9 cellular contexts compared by ENCODE assay signal in genomic region chr7:83947260-83947659, GRCh38.
A peak's percentile ranks its signal among the peaks of the same experiment; 100 is the strongest.
DNase-seq lines count a peak whose midpoint lies in the region; ATAC-seq and TF ChIP-seq lines count a peak whose summit lies in the region.
"Had no signal": no experiment of that assay in that cellular context is flagged by ENCODE, and none has a peak within 500 bp of the region (broad histone marks: within the 10 kb centered on the region; RNA-seq: fewer than 3 reads in every experiment).

No MANE protein-coding gene starts in this region.

- intact Hi-C loops in activated CD4-positive, alpha-beta T cell treated with anti-CD3 and anti-CD28 coated beads, Interleukin-2, amount 10 ng/mL, durations not matched to agents 24 days and 14 days (cut with micrococcal nuclease): no loop called here

- H3K4me1 ChIP-seq in NT2/D1 (ENCODE audit: insufficient read depth, insufficient read length): no peaks in the 10 kb centered on the region

- H3K27me3 Mint-ChIP-seq in activated CD4-positive, alpha-beta T cell treated with anti-CD3 and anti-CD28 coated beads, Interleukin-2, amount 10 ng/mL, durations not matched to agents 24 days and 14 days: no peaks in the 10 kb centered on the region

- no peak overlapping the region for H3K4me3 ChIP-seq in NT2/D1 (ENCODE audit: insufficient read length, low read depth)
- H3K4me3 ChIP-seq in fibroblast of villous mesenchyme (ENCODE audit: low read depth, low read length): no peak overlapping the region

- DNase-seq in activated CD4-positive, alpha-beta T cell treated with anti-CD3 and anti-CD28 coated beads for 48 hours: peak; percentile 9
- DNase-seq in activated CD4-positive, alpha-beta T cell treated with anti-CD3 and anti-CD28 coated beads, Interleukin-2, amount 10 ng/mL, durations not matched to agents 24 days and 14 days: no peak
- DNase-seq in NT2/D1 (ENCODE audit: low read depth, low spot score) (peak; percentile 32), fibroblast of villous mesenchyme (ENCODE audit: low read depth) (no peak), COLO829 (ENCODE audit: low spot score) (no peak), NCI-H1436 (lab: John Stamatoyannopoulos, UW) (no peak), T-helper 1 cell (no peak)

- H3K27me3 ChIP-seq in NT2/D1 (ENCODE audit: insufficient read depth, insufficient read length): no peaks in the 10 kb centered on the region

- H3K4me3 Mint-ChIP-seq in activated CD4-positive, alpha-beta T cell treated with anti-CD3 and anti-CD28 coated beads, Interleukin-2, amount 10 ng/mL, durations not matched to agents 24 days and 14 days: no peak overlapping the region
- H3K4me3 Mint-ChIP-seq: activated T-cell treated with anti-CD3 and anti-CD28 coated beads, Interleukin-2, amount 50 U/mL, for 72 hours had no signal

- H3K36me3 Mint-ChIP-seq in activated CD4-positive, alpha-beta T cell treated with anti-CD3 and anti-CD28 coated beads, Interleukin-2, amount 10 ng/mL, durations not matched to agents 24 days and 14 days (ENCODE audit: low read depth): no peaks in the 10 kb centered on the region

- peak; percentile 59 for TF ChIP-seq CTCF in fibroblast of villous mesenchyme (IDR thresholded peaks at IDR 0.05; ENCODE audit: insufficient read depth, low read depth, low read length)

- H3K36me3 ChIP-seq in NT2/D1 (ENCODE audit: insufficient read depth, insufficient read length, low read length): no peaks in the 10 kb centered on the region

- peak; percentile 82 for ATAC-seq in HG02973 (IDR thresholded peaks at IDR 0.05; ENCODE audit: unreplicated experiment)
- ATAC-seq: activated T-cell treated with anti-CD3 and anti-CD28 coated beads, Interleukin-2, amount 50 U/mL, for 72 hours had no signal

- H3K9me3 Mint-ChIP-seq in activated CD4-positive, alpha-beta T cell treated with anti-CD3 and anti-CD28 coated beads, Interleukin-2, amount 10 ng/mL, durations not matched to agents 24 days and 14 days: no peaks in the 10 kb centered on the region
- H3K9me3 Mint-ChIP-seq: activated T-cell treated with anti-CD3 and anti-CD28 coated beads, Interleukin-2, amount 50 U/mL, for 72 hours had no signal

- H3K4me1 Mint-ChIP-seq in activated CD4-positive, alpha-beta T cell treated with anti-CD3 and anti-CD28 coated beads, Interleukin-2, amount 10 ng/mL, durations not matched to agents 24 days and 14 days: no peaks in the 10 kb centered on the region

- H3K27ac Mint-ChIP-seq in activated CD4-positive, alpha-beta T cell treated with anti-CD3 and anti-CD28 coated beads, Interleukin-2, amount 10 ng/mL, durations not matched to agents 24 days and 14 days: no peak overlapping the region
- H3K27ac Mint-ChIP-seq: activated T-cell treated with anti-CD3 and anti-CD28 coated beads, Interleukin-2, amount 50 U/mL, for 72 hours had no signal

- no peaks in the 10 kb centered on the region for H3K9me3 ChIP-seq in NT2/D1 (ENCODE audit: insufficient read depth, low read length)

- H3K9ac ChIP-seq in NT2/D1 (ENCODE audit: insufficient read length, low read depth): no peak overlapping the region

Comparison
In these comparisons a context has a peak if more than half of its experiments do, and no peak if none do; other contexts are left out.
1. DNase-seq: peak in activated CD4-positive, alpha-beta T cell treated with anti-CD3 and anti-CD28 coated beads for 48 hours (single experiment) and NT2/D1 (single experiment); none in activated CD4-positive, alpha-beta T cell treated with anti-CD3 and anti-CD28 coated beads, Interleukin-2, amount 10 ng/mL, durations not matched to agents 24 days and 14 days (single experiment), fibroblast of villous mesenchyme (single experiment), COLO829 (single experiment), NCI-H1436 (single experiment) and T-helper 1 cell (0 of 5).